In the genomic region with DNA sequence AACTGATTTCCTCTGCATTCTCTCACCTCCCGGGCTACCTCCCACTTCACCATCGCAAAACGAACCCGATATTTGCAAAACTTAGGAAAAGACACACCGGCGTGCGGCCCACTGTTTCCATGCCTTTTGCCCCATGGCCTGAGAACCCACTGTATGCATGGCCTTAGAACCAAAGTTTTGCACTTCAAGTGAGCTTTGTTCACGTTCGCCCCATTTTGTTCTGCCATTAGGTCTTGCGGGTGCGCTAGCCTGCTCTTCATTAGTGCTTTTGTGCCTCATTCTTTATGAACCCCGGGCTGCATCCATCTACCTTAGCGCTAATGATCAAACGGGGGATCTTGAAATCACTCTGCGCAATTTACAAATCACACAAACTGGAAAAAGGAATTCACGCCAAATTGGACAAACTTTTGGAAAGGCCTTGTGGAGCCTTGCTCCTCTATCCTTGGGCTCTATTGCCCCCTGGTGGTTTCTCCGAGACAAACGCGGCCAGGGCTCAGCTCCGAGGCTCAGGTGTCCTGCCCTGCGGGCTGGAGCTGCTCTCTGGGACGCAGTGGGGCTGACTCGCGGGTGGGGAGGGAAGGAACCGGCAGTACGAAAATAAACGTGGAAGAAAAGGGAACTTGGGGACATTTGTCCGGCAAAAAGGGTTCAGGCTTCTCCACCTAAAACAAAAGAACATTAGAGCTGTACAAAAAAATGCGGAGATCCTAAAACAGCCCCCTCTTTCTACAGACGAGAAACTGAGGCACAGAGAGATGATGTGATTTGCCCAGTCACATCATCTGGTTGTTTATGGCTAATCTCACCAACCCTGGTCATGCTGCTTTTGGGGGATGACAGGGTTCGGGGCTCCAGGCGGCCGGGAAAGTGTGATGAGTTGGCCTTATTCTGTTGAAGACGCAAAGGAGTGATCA, we compare ENCODE assay signal across 8 cellular contexts.
A peak's percentile ranks its signal among the peaks of the same experiment; 100 is the strongest.
DNase-seq lines count a peak whose midpoint lies in the region; ATAC-seq, FAIRE-seq and TF ChIP-seq lines count a peak whose summit lies in the region.

No MANE protein-coding gene starts in this region.

- H3K4me3 ChIP-seq in bronchial epithelial cell (ENCODE audit: low read depth, low read length): no peak overlapping the region
- peak overlapping the region in 4 of 8 donors; percentile 10 to 59 (median 18) for H3K4me3 ChIP-seq in spleen

- H3K4me1 ChIP-seq in spleen: peaks cover 12 to 40% (median 22%) of the 10 kb centered on the region in 6 donors

- peaks cover 0 to 19% (median 0%) of the 10 kb centered on the region in 8 donors for H3K9me3 ChIP-seq in spleen

- H3K36me3 ChIP-seq in bronchial epithelial cell (ENCODE audit: control insufficient read depth, insufficient read depth, low read length) (no peaks in the 10 kb centered on the region), spleen (no peaks in the 10 kb centered on the region)

- TF ChIP-seq POLR2A in spleen (IDR thresholded peaks at IDR 0.05): no peak

- WGBS in spleen, 5 donors: 37 to 40% (median 39%) methylated on average over 34 of the region's 34 CpGs

- TF ChIP-seq CTCF in bronchial epithelial cell (IDR thresholded peaks at IDR 0.05; ENCODE audit: insufficient read depth, low read length, severe bottlenecking) (peak; percentile 92), spleen (IDR thresholded peaks at IDR 0.05 in 8 of 11, conservative IDR thresholded peaks at IDR 0.05 in 3 of 11) (peak; percentile 47 to 84 (median 82))

- H3K27me3 ChIP-seq in bronchial epithelial cell (ENCODE audit: control insufficient read depth, insufficient read depth, low read length) (no peaks in the 10 kb centered on the region), spleen (replicated peaks in 1 of 7) (peaks cover 8 to 78% (median 58%) of the 10 kb centered on the region in 7 donors)

- DNase-seq in EH (ENCODE audit: low read depth): peak; percentile 79
- peak; percentile 73 for DNase-seq in HCEC 1CT
- peak; percentile 58 to 74 for DNase-seq in NCI-H1930 (lab: John Stamatoyannopoulos, UW)
- DNase-seq in bronchial epithelial cell (ENCODE audit: low read depth): peak; percentile 63
- DNase-seq in inferior parietal cortex (ENCODE audit: extremely low spot score): peak; percentile 94
- DNase-seq in spleen: peak; percentile 87

- intact Hi-C loops in spleen (cut with DNase I; ENCODE audit: low total_unique reads): loop anchor here (5.0 to 10.0 kb wide), 3 partner anchors 284 to 1333 kb away; a partner anchor contains a TSS

- ATAC-seq in GM18520 (IDR thresholded peaks at IDR 0.05; ENCODE audit: unreplicated experiment): no peak

- FAIRE-seq in TTC549 (lab: Jason Lieb, UNC) (peak; percentile 64), bronchial epithelial cell (lab: Jason Lieb, UNC) (no peak)

- peak overlapping the region in 2 of 8 donors; percentile 26 to 62 for H3K27ac ChIP-seq in spleen
